ENCODE assay signal across 1 cellular context in the genomic region with DNA sequence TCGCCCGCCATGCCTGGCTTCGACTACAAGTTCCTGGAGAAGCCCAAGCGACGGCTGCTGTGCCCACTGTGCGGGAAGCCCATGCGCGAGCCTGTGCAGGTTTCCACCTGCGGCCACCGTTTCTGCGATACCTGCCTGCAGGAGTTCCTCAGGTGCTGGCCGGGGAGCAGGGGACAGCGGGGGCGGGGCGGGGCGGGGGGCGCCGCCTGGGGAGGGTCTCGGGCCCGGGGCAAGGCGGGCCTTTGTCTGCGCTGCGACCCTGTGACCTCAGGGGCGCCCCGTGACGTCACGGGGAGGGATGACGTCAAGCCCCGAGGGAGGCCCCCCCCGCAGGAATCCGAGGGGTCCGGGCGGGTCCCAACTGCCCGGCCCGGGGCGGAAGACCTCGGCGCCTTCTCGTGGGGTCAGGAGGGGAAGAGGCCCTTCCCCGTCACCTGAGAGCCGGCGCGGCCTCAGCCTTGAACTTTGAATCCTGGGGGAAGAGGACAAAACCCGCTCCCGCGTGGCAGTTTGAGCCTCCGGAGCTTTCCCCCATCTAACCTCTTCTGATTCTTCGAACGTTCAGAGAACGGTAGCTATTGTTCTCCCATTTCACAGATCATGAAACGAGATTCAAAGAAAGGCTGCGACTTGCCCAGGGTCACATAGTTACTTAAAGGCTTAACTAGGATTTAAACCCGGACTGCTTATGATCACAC.
TF ChIP-seq lines count a peak whose summit lies in the region.

No MANE protein-coding gene starts in this region.

TF ChIP-seq in HepG2, 621 proteins besides CTCF, POLR2A, EP300 and RAD21 (continued from another document and continues in another):
- TF ChIP-seq, protein P1, sequence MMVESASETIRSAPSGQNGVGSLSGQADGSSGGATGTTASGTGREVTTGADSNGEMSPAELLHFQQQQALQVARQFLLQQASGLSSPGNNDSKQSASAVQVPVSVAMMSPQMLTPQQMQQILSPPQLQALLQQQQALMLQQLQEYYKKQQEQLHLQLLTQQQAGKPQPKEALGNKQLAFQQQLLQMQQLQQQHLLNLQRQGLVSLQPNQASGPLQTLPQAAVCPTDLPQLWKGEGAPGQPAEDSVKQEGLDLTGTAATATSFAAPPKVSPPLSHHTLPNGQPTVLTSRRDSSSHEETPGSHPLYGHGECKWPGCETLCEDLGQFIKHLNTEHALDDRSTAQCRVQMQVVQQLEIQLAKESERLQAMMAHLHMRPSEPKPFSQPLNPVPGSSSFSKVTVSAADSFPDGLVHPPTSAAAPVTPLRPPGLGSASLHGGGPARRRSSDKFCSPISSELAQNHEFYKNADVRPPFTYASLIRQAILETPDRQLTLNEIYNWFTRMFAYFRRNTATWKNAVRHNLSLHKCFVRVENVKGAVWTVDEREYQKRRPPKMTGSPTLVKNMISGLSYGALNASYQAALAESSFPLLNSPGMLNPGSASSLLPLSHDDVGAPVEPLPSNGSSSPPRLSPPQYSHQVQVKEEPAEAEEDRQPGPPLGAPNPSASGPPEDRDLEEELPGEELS (CRISPR knock-in tag; IDR thresholded peaks at IDR 0.05), result peak; percentile 16; the same call in 1 of the 2 replicates
- TF ChIP-seq, protein P2, sequence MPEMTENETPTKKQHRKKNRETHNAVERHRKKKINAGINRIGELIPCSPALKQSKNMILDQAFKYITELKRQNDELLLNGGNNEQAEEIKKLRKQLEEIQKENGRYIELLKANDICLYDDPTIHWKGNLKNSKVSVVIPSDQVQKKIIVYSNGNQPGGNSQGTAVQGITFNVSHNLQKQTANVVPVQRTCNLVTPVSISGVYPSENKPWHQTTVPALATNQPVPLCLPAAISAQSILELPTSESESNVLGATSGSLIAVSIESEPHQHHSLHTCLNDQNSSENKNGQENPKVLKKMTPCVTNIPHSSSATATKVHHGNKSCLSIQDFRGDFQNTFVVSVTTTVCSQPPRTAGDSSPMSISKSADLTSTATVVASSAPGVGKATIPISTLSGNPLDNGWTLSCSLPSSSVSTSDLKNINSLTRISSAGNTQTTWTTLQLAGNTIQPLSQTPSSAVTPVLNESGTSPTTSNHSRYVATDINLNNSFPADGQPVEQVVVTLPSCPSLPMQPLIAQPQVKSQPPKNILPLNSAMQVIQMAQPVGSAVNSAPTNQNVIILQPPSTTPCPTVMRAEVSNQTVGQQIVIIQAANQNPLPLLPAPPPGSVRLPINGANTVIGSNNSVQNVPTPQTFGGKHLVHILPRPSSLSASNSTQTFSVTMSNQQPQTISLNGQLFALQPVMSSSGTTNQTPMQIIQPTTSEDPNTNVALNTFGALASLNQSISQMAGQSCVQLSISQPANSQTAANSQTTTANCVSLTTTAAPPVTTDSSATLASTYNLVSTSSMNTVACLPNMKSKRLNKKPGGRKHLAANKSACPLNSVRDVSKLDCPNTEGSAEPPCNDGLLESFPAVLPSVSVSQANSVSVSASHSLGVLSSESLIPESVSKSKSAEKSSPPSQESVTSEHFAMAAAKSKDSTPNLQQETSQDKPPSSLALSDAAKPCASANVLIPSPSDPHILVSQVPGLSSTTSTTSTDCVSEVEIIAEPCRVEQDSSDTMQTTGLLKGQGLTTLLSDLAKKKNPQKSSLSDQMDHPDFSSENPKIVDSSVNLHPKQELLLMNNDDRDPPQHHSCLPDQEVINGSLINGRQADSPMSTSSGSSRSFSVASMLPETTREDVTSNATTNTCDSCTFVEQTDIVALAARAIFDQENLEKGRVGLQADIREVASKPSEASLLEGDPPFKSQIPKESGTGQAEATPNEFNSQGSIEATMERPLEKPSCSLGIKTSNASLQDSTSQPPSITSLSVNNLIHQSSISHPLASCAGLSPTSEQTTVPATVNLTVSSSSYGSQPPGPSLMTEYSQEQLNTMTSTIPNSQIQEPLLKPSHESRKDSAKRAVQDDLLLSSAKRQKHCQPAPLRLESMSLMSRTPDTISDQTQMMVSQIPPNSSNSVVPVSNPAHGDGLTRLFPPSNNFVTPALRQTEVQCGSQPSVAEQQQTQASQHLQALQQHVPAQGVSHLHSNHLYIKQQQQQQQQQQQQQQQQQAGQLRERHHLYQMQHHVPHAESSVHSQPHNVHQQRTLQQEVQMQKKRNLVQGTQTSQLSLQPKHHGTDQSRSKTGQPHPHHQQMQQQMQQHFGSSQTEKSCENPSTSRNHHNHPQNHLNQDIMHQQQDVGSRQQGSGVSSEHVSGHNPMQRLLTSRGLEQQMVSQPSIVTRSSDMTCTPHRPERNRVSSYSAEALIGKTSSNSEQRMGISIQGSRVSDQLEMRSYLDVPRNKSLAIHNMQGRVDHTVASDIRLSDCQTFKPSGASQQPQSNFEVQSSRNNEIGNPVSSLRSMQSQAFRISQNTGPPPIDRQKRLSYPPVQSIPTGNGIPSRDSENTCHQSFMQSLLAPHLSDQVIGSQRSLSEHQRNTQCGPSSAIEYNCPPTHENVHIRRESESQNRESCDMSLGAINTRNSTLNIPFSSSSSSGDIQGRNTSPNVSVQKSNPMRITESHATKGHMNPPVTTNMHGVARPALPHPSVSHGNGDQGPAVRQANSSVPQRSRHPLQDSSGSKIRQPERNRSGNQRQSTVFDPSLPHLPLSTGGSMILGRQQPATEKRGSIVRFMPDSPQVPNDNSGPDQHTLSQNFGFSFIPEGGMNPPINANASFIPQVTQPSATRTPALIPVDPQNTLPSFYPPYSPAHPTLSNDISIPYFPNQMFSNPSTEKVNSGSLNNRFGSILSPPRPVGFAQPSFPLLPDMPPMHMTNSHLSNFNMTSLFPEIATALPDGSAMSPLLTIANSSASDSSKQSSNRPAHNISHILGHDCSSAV (CRISPR knock-in tag; IDR thresholded peaks at IDR 0.05; ENCODE audit: borderline replicate concordance), result no peak
- no peak for TF ChIP-seq MLLT10 (CRISPR knock-in tag; IDR thresholded peaks at IDR 0.05)
- no peak for TF ChIP-seq ZNF33B (CRISPR knock-in tag; IDR thresholded peaks at IDR 0.05)
- 0 out of 2 replicates have a peak, but pooled peaks have one; percentile 25 for TF ChIP-seq ZNF816 (CRISPR knock-in tag; IDR thresholded peaks at IDR 0.05; ENCODE audit: borderline replicate concordance)
- TF ChIP-seq, protein P3, sequence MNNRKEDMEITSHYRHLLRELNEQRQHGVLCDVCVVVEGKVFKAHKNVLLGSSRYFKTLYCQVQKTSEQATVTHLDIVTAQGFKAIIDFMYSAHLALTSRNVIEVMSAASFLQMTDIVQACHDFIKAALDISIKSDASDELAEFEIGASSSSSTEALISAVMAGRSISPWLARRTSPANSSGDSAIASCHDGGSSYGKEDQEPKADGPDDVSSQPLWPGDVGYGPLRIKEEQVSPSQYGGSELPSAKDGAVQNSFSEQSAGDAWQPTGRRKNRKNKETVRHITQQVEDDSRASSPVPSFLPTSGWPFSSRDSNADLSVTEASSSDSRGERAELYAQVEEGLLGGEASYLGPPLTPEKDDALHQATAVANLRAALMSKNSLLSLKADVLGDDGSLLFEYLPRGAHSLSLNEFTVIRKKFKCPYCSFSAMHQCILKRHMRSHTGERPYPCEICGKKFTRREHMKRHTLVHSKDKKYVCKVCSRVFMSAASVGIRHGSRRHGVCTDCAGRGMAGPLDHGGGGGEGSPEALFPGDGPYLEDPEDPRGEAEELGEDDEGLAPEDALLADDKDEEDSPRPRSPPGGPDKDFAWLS (CRISPR knock-in tag; IDR thresholded peaks at IDR 0.05; ENCODE audit: borderline replicate concordance), result no peak
- TF ChIP-seq ZNF547 (CRISPR knock-in tag; IDR thresholded peaks at IDR 0.05), result no peak
- no peak for TF ChIP-seq SUZ12 (IDR thresholded peaks at IDR 0.05; ENCODE audit: low read depth, low read length)
- TF ChIP-seq, protein P4, sequence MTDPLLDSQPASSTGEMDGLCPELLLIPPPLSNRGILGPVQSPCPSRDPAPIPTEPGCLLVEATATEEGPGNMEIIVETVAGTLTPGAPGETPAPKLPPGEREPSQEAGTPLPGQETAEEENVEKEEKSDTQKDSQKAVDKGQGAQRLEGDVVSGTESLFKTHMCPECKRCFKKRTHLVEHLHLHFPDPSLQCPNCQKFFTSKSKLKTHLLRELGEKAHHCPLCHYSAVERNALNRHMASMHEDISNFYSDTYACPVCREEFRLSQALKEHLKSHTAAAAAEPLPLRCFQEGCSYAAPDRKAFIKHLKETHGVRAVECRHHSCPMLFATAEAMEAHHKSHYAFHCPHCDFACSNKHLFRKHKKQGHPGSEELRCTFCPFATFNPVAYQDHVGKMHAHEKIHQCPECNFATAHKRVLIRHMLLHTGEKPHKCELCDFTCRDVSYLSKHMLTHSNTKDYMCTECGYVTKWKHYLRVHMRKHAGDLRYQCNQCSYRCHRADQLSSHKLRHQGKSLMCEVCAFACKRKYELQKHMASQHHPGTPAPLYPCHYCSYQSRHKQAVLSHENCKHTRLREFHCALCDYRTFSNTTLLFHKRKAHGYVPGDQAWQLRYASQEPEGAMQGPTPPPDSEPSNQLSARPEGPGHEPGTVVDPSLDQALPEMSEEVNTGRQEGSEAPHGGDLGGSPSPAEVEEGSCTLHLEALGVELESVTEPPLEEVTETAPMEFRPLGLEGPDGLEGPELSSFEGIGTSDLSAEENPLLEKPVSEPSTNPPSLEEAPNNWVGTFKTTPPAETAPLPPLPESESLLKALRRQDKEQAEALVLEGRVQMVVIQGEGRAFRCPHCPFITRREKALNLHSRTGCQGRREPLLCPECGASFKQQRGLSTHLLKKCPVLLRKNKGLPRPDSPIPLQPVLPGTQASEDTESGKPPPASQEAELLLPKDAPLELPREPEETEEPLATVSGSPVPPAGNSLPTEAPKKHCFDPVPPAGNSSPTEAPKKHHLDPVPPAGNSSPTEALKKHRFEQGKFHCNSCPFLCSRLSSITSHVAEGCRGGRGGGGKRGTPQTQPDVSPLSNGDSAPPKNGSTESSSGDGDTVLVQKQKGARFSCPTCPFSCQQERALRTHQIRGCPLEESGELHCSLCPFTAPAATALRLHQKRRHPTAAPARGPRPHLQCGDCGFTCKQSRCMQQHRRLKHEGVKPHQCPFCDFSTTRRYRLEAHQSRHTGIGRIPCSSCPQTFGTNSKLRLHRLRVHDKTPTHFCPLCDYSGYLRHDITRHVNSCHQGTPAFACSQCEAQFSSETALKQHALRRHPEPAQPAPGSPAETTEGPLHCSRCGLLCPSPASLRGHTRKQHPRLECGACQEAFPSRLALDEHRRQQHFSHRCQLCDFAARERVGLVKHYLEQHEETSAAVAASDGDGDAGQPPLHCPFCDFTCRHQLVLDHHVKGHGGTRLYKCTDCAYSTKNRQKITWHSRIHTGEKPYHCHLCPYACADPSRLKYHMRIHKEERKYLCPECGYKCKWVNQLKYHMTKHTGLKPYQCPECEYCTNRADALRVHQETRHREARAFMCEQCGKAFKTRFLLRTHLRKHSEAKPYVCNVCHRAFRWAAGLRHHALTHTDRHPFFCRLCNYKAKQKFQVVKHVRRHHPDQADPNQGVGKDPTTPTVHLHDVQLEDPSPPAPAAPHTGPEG (CRISPR knock-in tag; IDR thresholded peaks at IDR 0.05), result 0 out of 2 replicates have a peak, but pooled peaks have one; percentile 48
- TF ChIP-seq, protein P5, sequence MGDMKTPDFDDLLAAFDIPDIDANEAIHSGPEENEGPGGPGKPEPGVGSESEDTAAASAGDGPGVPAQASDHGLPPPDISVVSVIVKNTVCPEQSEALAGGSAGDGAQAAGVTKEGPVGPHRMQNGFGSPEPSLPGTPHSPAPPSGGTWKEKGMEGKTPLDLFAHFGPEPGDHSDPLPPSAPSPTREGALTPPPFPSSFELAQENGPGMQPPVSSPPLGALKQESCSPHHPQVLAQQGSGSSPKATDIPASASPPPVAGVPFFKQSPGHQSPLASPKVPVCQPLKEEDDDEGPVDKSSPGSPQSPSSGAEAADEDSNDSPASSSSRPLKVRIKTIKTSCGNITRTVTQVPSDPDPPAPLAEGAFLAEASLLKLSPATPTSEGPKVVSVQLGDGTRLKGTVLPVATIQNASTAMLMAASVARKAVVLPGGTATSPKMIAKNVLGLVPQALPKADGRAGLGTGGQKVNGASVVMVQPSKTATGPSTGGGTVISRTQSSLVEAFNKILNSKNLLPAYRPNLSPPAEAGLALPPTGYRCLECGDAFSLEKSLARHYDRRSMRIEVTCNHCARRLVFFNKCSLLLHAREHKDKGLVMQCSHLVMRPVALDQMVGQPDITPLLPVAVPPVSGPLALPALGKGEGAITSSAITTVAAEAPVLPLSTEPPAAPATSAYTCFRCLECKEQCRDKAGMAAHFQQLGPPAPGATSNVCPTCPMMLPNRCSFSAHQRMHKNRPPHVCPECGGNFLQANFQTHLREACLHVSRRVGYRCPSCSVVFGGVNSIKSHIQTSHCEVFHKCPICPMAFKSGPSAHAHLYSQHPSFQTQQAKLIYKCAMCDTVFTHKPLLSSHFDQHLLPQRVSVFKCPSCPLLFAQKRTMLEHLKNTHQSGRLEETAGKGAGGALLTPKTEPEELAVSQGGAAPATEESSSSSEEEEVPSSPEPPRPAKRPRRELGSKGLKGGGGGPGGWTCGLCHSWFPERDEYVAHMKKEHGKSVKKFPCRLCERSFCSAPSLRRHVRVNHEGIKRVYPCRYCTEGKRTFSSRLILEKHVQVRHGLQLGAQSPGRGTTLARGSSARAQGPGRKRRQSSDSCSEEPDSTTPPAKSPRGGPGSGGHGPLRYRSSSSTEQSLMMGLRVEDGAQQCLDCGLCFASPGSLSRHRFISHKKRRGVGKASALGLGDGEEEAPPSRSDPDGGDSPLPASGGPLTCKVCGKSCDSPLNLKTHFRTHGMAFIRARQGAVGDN (CRISPR knock-in tag; IDR thresholded peaks at IDR 0.05), result peak; percentile 3; the same call in 1 of the 2 replicates
- TF ChIP-seq, protein P6, sequence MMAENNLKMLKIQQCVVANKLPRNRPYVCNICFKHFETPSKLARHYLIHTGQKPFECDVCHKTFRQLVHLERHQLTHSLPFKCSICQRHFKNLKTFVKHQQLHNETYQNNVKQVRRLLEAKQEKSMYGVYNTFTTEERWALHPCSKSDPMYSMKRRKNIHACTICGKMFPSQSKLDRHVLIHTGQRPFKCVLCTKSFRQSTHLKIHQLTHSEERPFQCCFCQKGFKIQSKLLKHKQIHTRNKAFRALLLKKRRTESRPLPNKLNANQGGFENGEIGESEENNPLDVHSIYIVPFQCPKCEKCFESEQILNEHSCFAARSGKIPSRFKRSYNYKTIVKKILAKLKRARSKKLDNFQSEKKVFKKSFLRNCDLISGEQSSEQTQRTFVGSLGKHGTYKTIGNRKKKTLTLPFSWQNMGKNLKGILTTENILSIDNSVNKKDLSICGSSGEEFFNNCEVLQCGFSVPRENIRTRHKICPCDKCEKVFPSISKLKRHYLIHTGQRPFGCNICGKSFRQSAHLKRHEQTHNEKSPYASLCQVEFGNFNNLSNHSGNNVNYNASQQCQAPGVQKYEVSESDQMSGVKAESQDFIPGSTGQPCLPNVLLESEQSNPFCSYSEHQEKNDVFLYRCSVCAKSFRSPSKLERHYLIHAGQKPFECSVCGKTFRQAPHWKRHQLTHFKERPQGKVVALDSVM (CRISPR knock-in tag; IDR thresholded peaks at IDR 0.05), result no peak
- TF ChIP-seq TEAD3 (CRISPR knock-in tag; optimal IDR thresholded peaks at IDR 0.05; ENCODE audit: borderline replicate concordance), result peak; percentile 92
- no peak for TF ChIP-seq ZNF615 (CRISPR knock-in tag; IDR thresholded peaks at IDR 0.05; ENCODE audit: borderline replicate concordance)
- no peak for TF ChIP-seq ZFP37 (CRISPR knock-in tag; IDR thresholded peaks at IDR 0.05; ENCODE audit: borderline replicate concordance)
- TF ChIP-seq ZNF329 (CRISPR knock-in tag; IDR thresholded peaks at IDR 0.05; ENCODE audit: low read depth), result peak; percentile 58; the same call in 1 of the 2 replicates
- TF ChIP-seq TBX2 (CRISPR knock-in tag; IDR thresholded peaks at IDR 0.05; ENCODE audit: borderline replicate concordance), result peak; percentile 15; the same call in 1 of the 2 replicates
- TF ChIP-seq ZSCAN20 (CRISPR knock-in tag; IDR thresholded peaks at IDR 0.05; ENCODE audit: borderline replicate concordance), result no peak; the same call in 1 of the 2 replicates
- TF ChIP-seq ZNF605 (CRISPR knock-in tag; IDR thresholded peaks at IDR 0.05), result no peak
- no peak for TF ChIP-seq ZNF460 (CRISPR knock-in tag; IDR thresholded peaks at IDR 0.05; ENCODE audit: borderline replicate concordance)
- no peak for TF ChIP-seq ARID2 (CRISPR knock-in tag; IDR thresholded peaks at IDR 0.05; ENCODE audit: borderline replicate concordance)
- peak; percentile 23; the same call in 1 of the 2 replicates for TF ChIP-seq FOSL2 (CRISPR knock-in tag; IDR thresholded peaks at IDR 0.05)
- TF ChIP-seq, protein P7, sequence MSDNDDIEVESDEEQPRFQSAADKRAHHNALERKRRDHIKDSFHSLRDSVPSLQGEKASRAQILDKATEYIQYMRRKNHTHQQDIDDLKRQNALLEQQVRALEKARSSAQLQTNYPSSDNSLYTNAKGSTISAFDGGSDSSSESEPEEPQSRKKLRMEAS (IDR thresholded peaks at IDR 0.05), result peak; percentile 27
